ENCODE assay signal across 12 cellular contexts in genomic region chr6:11364971-11365397, GRCh38.
DNase-seq lines count a peak whose midpoint lies in the region; ATAC-seq, FAIRE-seq and TF ChIP-seq lines count a peak whose summit lies in the region.
"Had no signal": no experiment of that assay in that cellular context is flagged by ENCODE, and none has a peak within 500 bp of the region (broad histone marks: within the 10 kb centered on the region; RNA-seq: fewer than 3 reads in every experiment).

No MANE protein-coding gene starts in this region.

- no peak for TF ChIP-seq EP300 in GM12878 (IDR thresholded peaks at IDR 0.05; ENCODE audit: borderline replicate concordance in 1 of 2, control insufficient read depth in 1 of 2, low read depth in 2 of 2, low read length in 2 of 2)

- no peak overlapping the region for H3K4me3 ChIP-seq in GM12878
- H3K4me3 ChIP-seq in right cardiac atrium (ENCODE audit: low read length) = no peak overlapping the region
- H3K4me3 ChIP-seq in gastrocnemius medialis = no peak overlapping the region

- FAIRE-seq in HTR-8/SVneo (lab: Jason Lieb, UNC) (peak; percentile 49), GM12878 (lab: Jason Lieb, UNC) (no peak)

- RAD21 ChIA-PET in GM12878 (lab: Charles Lee; ENCODE audit: unreplicated experiment) = interaction anchor here (1.1 to 10.7 kb wide), 12 partner anchors 9 to 131 kb away, joined by 3 to 221 read pairs (median 18); no protein-coding TSS in a partner anchor

- H3K4me2 ChIP-seq in GM12878 (ENCODE audit: control insufficient read depth, insufficient read depth) = peak overlapping the region; percentile 10; the same call in 1 of the 2 replicates

- H3K4me1 ChIP-seq in GM12878 (ENCODE audit: control insufficient read depth, insufficient read depth, low read length) = peaks cover 57% of the 10 kb centered on the region
- peaks cover 13% of the 10 kb centered on the region for H3K4me1 ChIP-seq in right cardiac atrium (ENCODE audit: control insufficient read depth, insufficient read depth, low read length)
- H3K4me1 ChIP-seq in gastrocnemius medialis = peaks cover 0 to 23% of the 10 kb centered on the region in 2 donors

- TF ChIP-seq CTCF in GM12878 (IDR thresholded peaks at IDR 0.05 in 2 of 3, conservative IDR thresholded peaks at IDR 0.05 in 1 of 3; ENCODE audit: control insufficient read depth in 2 of 3, extremely low read depth in 1 of 3, insufficient read depth in 1 of 3, low read depth in 3 of 3, low read length in 3 of 3) = no peak
- TF ChIP-seq CTCF in gastrocnemius medialis (IDR thresholded peaks at IDR 0.05 in 4 of 5, conservative IDR thresholded peaks at IDR 0.05 in 1 of 5) = no peak

- CTCF ChIA-PET in GM12878 (lab: Yijun Ruan, JAX) = interaction anchor here (0.7 to 7.8 kb wide), 8 partner anchors 8 to 193 kb away, joined by 3 to 72 read pairs (median 8); no protein-coding TSS in a partner anchor

- no peak overlapping the region for H2AFZ ChIP-seq in GM12878 (ENCODE audit: control insufficient read depth, low read depth, low read length)

- WGBS in GM12878 (ENCODE audit: insufficient coverage, insufficient replicate concordance, low lambda C conversion rate, missing lambda C conversion rate) = 89% methylated on average over 5 of the region's 5 CpGs
- 55% methylated on average over 5 of the region's 5 CpGs for WGBS in right cardiac atrium

- in situ Hi-C loops in GM12878 (cut with MboI) = no loop called here
- in situ Hi-C loops in gastrocnemius medialis (cut with MboI; ENCODE audit: low sequenced_read_pairs in 4 of 4) = no loop called here

- H3K27ac ChIP-seq in GM12878 (ENCODE audit: control insufficient read depth, insufficient read depth) (0 out of 2 replicates have a peak overlapping the region, but pooled peaks have one; percentile 28), right cardiac atrium (ENCODE audit: low read length) (peak overlapping the region; percentile 90), gastrocnemius medialis (peak overlapping the region; percentile 79 to 88 (median 83))

- DNase-seq in HTR-8/SVneo (ENCODE audit: insufficient read length, low spot score) (no peak), GM12878 (ENCODE audit: low read depth, low spot score) (no peak), right cardiac atrium (no peak), gastrocnemius medialis (peak; percentile 16 to 28), middle frontal gyrus (ENCODE audit: extremely low spot score, low spot score) (no peak), NCI-H2227 treated with DMSO at 0.1 percent for 48 hours (lab: John Stamatoyannopoulos, UW) (no peak)
- DNase-seq: activated CD8-positive, alpha-beta memory T cell treated with anti-CD3 and anti-CD28 coated beads, Interleukin-2, amount 50 U/mL, for 48 hours; left colon; NCI-H69; SW 1271 had no signal

- TF ChIP-seq RAD21 in GM12878 (IDR thresholded peaks at IDR 0.05; ENCODE audit: insufficient read depth, low read depth, low read length) = no peak

- peaks cover 67% of the 10 kb centered on the region for H3K79me2 ChIP-seq in GM12878 (ENCODE audit: control insufficient read depth, insufficient read depth, low read length)

- peaks cover 0 to 25% of the 10 kb centered on the region in 2 experiments; a peak in 2 of 4 replicates for H3K36me3 ChIP-seq in GM12878 (ENCODE audit: control insufficient read depth in 2 of 2, insufficient read depth in 2 of 2, low read length in 1 of 2)
- no peaks in the 10 kb centered on the region for H3K36me3 ChIP-seq in gastrocnemius medialis

- ATAC-seq in GM12878 = no peak
- peak; percentile 84 to 93 for ATAC-seq in right cardiac atrium
- ATAC-seq in gastrocnemius medialis = peak; percentile 85 to 86
- ATAC-seq in GM21515 (IDR thresholded peaks at IDR 0.05; ENCODE audit: unreplicated experiment) = no peak
- no peak for ATAC-seq in HG03521 (IDR thresholded peaks at IDR 0.05; ENCODE audit: unreplicated experiment)
- ATAC-seq: left colon had no signal

- no peak for TF ChIP-seq POLR2A in GM12878 (IDR thresholded peaks at IDR 0.05; ENCODE audit: low read depth, low read length)
- peak; percentile 17 to 38 for TF ChIP-seq POLR2A in gastrocnemius medialis (IDR thresholded peaks at IDR 0.05)

- no peaks in the 10 kb centered on the region for H4K20me1 ChIP-seq in GM12878 (ENCODE audit: control insufficient read depth, insufficient read depth)

- H3K27me3 ChIP-seq in GM12878 (replicated peaks in 1 of 2; ENCODE audit: control insufficient read depth in 2 of 2, insufficient read depth in 2 of 2, low read length in 1 of 2) (no peaks in the 10 kb centered on the region), right cardiac atrium (ENCODE audit: control insufficient read depth, insufficient read depth) (no peaks in the 10 kb centered on the region), gastrocnemius medialis (no peaks in the 10 kb centered on the region)

- intact Hi-C loops in GM12878 (cut with micrococcal nuclease; ENCODE audit: unreplicated experiment) (loop anchor here (5.0 kb wide), 1 partner anchor 193 kb away; no protein-coding TSS in a partner anchor), right cardiac atrium (cut with DNase I) (loop anchor here in 1 of 4 donors (10.0 kb wide), 1 partner anchor 70 kb away; no protein-coding TSS in a partner anchor), gastrocnemius medialis (cut with DNase I; ENCODE audit: low total_unique reads) (loop anchor here (5.0 kb wide), 1 partner anchor 72 kb away; no protein-coding TSS in a partner anchor)

- H3K9me3 ChIP-seq in GM12878 (replicated peaks; ENCODE audit: control insufficient read depth, insufficient read depth, low read length) = peaks cover 6% of the 10 kb centered on the region
- no peaks in the 10 kb centered on the region for H3K9me3 ChIP-seq in right cardiac atrium (ENCODE audit: control insufficient read depth, low read length)
- H3K9me3 ChIP-seq in gastrocnemius medialis = no peaks in the 10 kb centered on the region

- POLR2A ChIA-PET in GM12878 (lab: Charles Lee) = interaction anchor here (0.8 to 3.3 kb wide), 8 partner anchors 11 to 96 kb away, joined by 3 to 16 read pairs (median 5); no protein-coding TSS in a partner anchor

- H3K9ac ChIP-seq in GM12878 (ENCODE audit: control insufficient read depth, insufficient read depth, low read length) = no peak overlapping the region

- BruUV-seq in GM12878 (replicated peaks; lab: Mats Ljungman, UMichigan) = TSS peak; percentile 2

- SMC1A ChIA-PET in GM12878 (lab: Charles Lee; ENCODE audit: uncharacterized antibody, unreplicated experiment) = interaction anchor here (1.1 to 11.6 kb wide), 15 partner anchors 9 to 190 kb away, joined by 4 to 275 read pairs (median 23); no protein-coding TSS in a partner anchor

TF ChIP-seq in GM12878, 131 proteins besides CTCF, POLR2A, EP300 and RAD21 (continues in another document):
- TF ChIP-seq NKRF (conservative IDR thresholded peaks at IDR 0.05) = no peak
- TF ChIP-seq CUX1 (IDR thresholded peaks at IDR 0.05; ENCODE audit: insufficient replicate concordance, low read depth, low read length) = no peak
- no peak for TF ChIP-seq KAT2A (conservative IDR thresholded peaks at IDR 0.05; ENCODE audit: control insufficient read depth, low read depth, low read length)

Comparison
In these comparisons a context has a peak if more than half of its experiments do, and no peak if none do; other contexts are left out.
1. DNase-seq: peak in gastrocnemius medialis (2 of 2); none in HTR-8/SVneo (single experiment), GM12878 (single experiment), right cardiac atrium (0 of 3), middle frontal gyrus (single experiment) and NCI-H2227 treated with DMSO at 0.1 percent for 48 hours (single experiment).
2. ATAC-seq: peak in right cardiac atrium (2 of 2) and gastrocnemius medialis (2 of 2); none in GM12878 (single experiment), GM21515 (single experiment) and HG03521 (single experiment).
3. H3K27ac ChIP-seq: peak in every context shown above with its lines; median percentile 90 in right cardiac atrium; 83 in gastrocnemius medialis; 28 in GM12878.